Comparison of ENCODE assay signal across 8 cellular contexts in the genomic region with DNA sequence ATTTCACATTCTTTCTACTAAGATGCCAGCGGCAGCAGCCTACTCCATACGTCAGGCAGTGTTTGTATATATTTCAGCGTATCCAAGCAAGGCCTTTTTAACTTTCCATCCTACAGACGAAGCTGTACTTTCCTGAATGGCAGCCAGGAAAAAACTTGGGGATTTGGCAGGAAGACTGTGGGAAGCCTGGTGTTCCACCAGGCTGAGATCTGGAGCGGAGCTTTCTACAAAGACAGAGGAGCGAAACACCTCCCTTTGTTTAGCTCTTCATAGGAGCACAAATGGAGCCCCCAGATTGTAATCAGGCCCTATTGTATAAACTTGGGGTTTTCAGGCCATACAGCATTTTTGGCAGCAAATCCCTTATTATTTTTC.
DNase-seq lines count a peak whose midpoint lies in the region; ATAC-seq and TF ChIP-seq lines count a peak whose summit lies in the region.

No MANE protein-coding gene starts in this region.

- peak; percentile 75 for DNase-seq in MG63
- peak; percentile 99 for DNase-seq in dermis blood vessel endothelial cell
- peak; percentile 37 for DNase-seq in lung (ENCODE audit: low spot score)
- peak; percentile 46 for DNase-seq in testis
- no peak for DNase-seq in GM10248 (ENCODE audit: extremely low spot score)
- no peak for DNase-seq in NCI-H524 treated with DMSO at 0.1 percent for 48 hours (lab: John Stamatoyannopoulos, UW)
- no peak for DNase-seq in midbrain (lab: John Stamatoyannopoulos, UW)
- no peak for DNase-seq in epidermal melanocyte (ENCODE audit: insufficient read length, low spot score)

- no peak for TF ChIP-seq CTCF in lung (IDR thresholded peaks at IDR 0.05; ENCODE audit: control extremely low read depth, extremely low read depth)
- no peak for TF ChIP-seq CTCF in testis (IDR thresholded peaks at IDR 0.05)
- no peak for TF ChIP-seq CTCF in GM10248 (IDR thresholded peaks at IDR 0.05; ENCODE audit: control extremely low read depth, extremely low read depth, low read depth, missing control alignments)

- intact Hi-C loops in testis (cut with DNase I; ENCODE audit: low total_unique reads): no loop called here

- 45 to 61% methylated on average over 6 of the region's 6 CpGs for WGBS in lung, 2 donors
- 42 to 43% methylated on average over 6 of the region's 6 CpGs for WGBS in testis, 2 donors

- H3K36me3 ChIP-seq in MG63 (no peaks in the 10 kb centered on the region; the same call in 1 of the 2 replicates), lung (ENCODE audit: control insufficient read depth in 2 of 2, insufficient read depth in 2 of 2, low read length in 2 of 2) (no peaks in the 10 kb centered on the region), testis (ENCODE audit: low read depth, missing control alignments) (no peaks in the 10 kb centered on the region)

- CTCF ChIA-PET in GM10248 (lab: Yijun Ruan, JAX): interaction anchor here (1.3 kb wide), 1 partner anchor 13 kb away, joined by 4 read pairs; no protein-coding TSS in a partner anchor

- H3K27ac ChIP-seq in lung (ENCODE audit: low read depth in 1 of 2, low read length in 1 of 2) (peak overlapping the region; percentile 87 to 94), testis (peak overlapping the region in 1 of 2 donors; percentile 80)

- H3K27me3 ChIP-seq in MG63 (no peaks in the 10 kb centered on the region), lung (ENCODE audit: control insufficient read depth, insufficient read depth) (no peaks in the 10 kb centered on the region), testis (no peaks in the 10 kb centered on the region)

- H3K9me3 ChIP-seq in MG63 (peaks cover 1% of the 10 kb centered on the region; the same call in 1 of the 2 replicates), lung (ENCODE audit: control insufficient read depth in 2 of 2, insufficient read depth in 1 of 2, low read length in 1 of 2) (no peaks in the 10 kb centered on the region), testis (no peaks in the 10 kb centered on the region)

- H3K4me1 ChIP-seq in lung (ENCODE audit: control insufficient read depth in 2 of 2, insufficient read depth in 2 of 2, low read length in 2 of 2) (peaks cover 4 to 28% of the 10 kb centered on the region in 2 donors), testis (peaks cover 13% of the 10 kb centered on the region)

- TF ChIP-seq POLR2A in testis (IDR thresholded peaks at IDR 0.05): no peak

- no peak for ATAC-seq in lung (ENCODE audit: insufficient read depth, low FRiP score)

- POLR2A ChIA-PET in GM10248 (lab: Yijun Ruan, JAX): no interaction called here

- H3K4me3 ChIP-seq in MG63 (no peak overlapping the region), lung (no peak overlapping the region), testis (no peak overlapping the region)

Comparison
In these comparisons a context has a peak if more than half of its experiments do, and no peak if none do; other contexts are left out.
1. DNase-seq: peak in MG63 (single experiment), dermis blood vessel endothelial cell (single experiment), lung (single experiment) and testis (single experiment); none in GM10248 (single experiment), NCI-H524 treated with DMSO at 0.1 percent for 48 hours (single experiment), midbrain (single experiment) and epidermal melanocyte (single experiment).